ENCODE assay signal across 15 cellular contexts in genomic region chr11:47245586-47246357, GRCh38.
"Had no signal": no experiment of that assay in that cellular context is flagged by ENCODE, and none has a peak within 500 bp of the region (broad histone marks: within the 10 kb centered on the region; RNA-seq: fewer than 3 reads in every experiment).

No MANE protein-coding gene starts in this region.

- H3K27me3 ChIP-seq: ascending aorta, dorsolateral prefrontal cortex, gastrocnemius medialis, heart left ventricle, pancreas, suprapubic skin had no signal

- ATAC-seq: activated naive CD8-positive, alpha-beta T cell treated with anti-CD3 and anti-CD28 coated beads, Interleukin-2, amount 50 U/mL, for 24 hours; gastrocnemius medialis; stimulated activated naive B cell treated with anti-CD40 and anti-IgM and Interleukin-4, amounts not matched to agents 10 μg/mL and 1 μg/mL and 100 μg/mL, for 72 hours had no signal

- H3K27ac ChIP-seq: ascending aorta, gastrocnemius medialis, pancreas, suprapubic skin had no signal

- DNase-seq: activated CD4-positive, CD25-positive, alpha-beta regulatory T cell treated with anti-CD3 and anti-CD28 coated beads, Interleukin-2, amount 50 U/mL, for 72 hours; activated gamma-delta T cell treated with Interleukin-2 at 50 U/mL for 16 hours; activated naive CD8-positive, alpha-beta T cell treated with anti-CD3 and anti-CD28 coated beads, Interleukin-2, amount 50 U/mL, for 24 hours; activated T-cell treated with anti-CD3 and anti-CD28 coated beads, Interleukin-2, amount 50 U/mL, for 48 hours; dorsolateral prefrontal cortex; erythroblast; gastrocnemius medialis; left cardiac atrium; stimulated activated CD4-positive, alpha-beta T cell treated with anti-CD3 and anti-CD28 coated beads, Interleukin-2, amount 100 ng/mL, for 48 hours; stimulated activated naive B cell treated with anti-CD40 and anti-IgM and Interleukin-4, amounts not matched to agents 10 μg/mL and 1 μg/mL and 100 μg/mL, for 72 hours; T-helper 1 cell had no signal

- H3K9me3 ChIP-seq: ascending aorta, gastrocnemius medialis, heart left ventricle, pancreas, suprapubic skin had no signal

- H3K4me3 ChIP-seq: ascending aorta, gastrocnemius medialis, heart left ventricle, pancreas, suprapubic skin had no signal
